ENCODE assay signal across 10 cellular contexts in the genomic region with DNA sequence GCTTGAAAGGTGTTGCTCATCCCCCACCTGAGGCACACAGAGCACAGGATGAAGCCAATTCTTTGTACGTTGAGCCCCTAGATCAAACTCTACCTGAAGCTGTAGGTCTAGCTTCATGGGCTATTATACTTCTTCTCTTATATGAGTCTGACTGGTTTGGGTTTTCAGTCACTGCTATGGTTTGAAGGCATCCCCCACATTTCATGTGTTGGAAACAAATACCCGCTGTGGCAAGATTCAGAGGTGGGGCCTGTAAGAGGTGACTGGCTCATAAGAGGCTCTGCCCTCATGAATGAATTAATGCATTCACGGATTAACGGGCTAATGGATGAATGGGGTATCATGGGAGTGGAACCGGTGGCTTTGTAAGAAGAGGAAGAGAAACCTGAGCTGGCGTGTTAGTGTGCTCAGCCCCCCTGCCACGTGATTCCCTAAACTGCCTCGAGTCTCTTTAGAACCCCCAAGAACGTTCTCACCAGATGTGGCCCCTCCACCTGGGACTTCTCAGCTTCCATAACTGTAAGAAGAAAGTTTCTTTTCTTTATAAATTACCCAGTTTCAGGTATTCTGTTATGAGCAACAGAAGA. TPM values are rescaled to one million over a fixed set of nuclear protein-coding genes. Genes with fewer than 3 reads are reported as not detected.
DNase-seq lines count a peak whose midpoint lies in the region; ATAC-seq and TF ChIP-seq lines count a peak whose summit lies in the region.
"Had no signal": no experiment of that assay in that cellular context is flagged by ENCODE, and none has a peak within 500 bp of the region (broad histone marks: within the 10 kb centered on the region; RNA-seq: fewer than 3 reads in every experiment).

No MANE protein-coding gene starts in this region.

- ATAC-seq in GM21390 (IDR thresholded peaks at IDR 0.05; ENCODE audit: unreplicated experiment) (peak; percentile 58), WTC11 (no peak), HG02623 (IDR thresholded peaks at IDR 0.05; ENCODE audit: unreplicated experiment) (no peak)
- ATAC-seq: right cardiac atrium had no signal

- POLR2A ChIA-PET in WTC11 (lab: Charles Lee) = interaction anchor here (0.8 to 1.0 kb wide), 2 partner anchors 14 to 105 kb away, joined by 3 read pairs; no protein-coding TSS in a partner anchor

- H3K27ac ChIP-seq in HL-60 (replicated peaks) = peak overlapping the region; percentile 74
- H3K27ac ChIP-seq: epithelial cell of prostate had no signal

- DNase-seq in GM12865 (ENCODE audit: low read depth) (peak; percentile 92), HL-60 (ENCODE audit: low read depth in 1 of 2, low spot score in 1 of 2) (no peak), glutamatergic neuron (no peak), WTC11 (ENCODE audit: low spot score) (no peak), dermis blood vessel endothelial cell (no peak)
- no peak for DNase-seq in stimulated activated CD4-positive, alpha-beta T cell treated with anti-CD3 and anti-CD28 coated beads, Interleukin-4, amount 100 ng/mL, for 24 hours
- DNase-seq: right cardiac atrium had no signal

- TF ChIP-seq CTCF in GM12865 (IDR thresholded peaks at IDR 0.05; ENCODE audit: insufficient read depth, low read depth, low read length, missing control alignments) = no peak
- TF ChIP-seq CTCF in HL-60 (IDR thresholded peaks at IDR 0.05; ENCODE audit: insufficient read depth, low read length) = no peak
- no peak for TF ChIP-seq CTCF in glutamatergic neuron (IDR thresholded peaks at IDR 0.05; ENCODE audit: partially characterized antibody, unreplicated experiment)
- no peak for TF ChIP-seq CTCF in WTC11 (IDR thresholded peaks at IDR 0.05)

- H3K4me3 ChIP-seq in GM12865 (ENCODE audit: low read depth, low read length) = peak overlapping the region; percentile 23
- no peak overlapping the region for H3K4me3 ChIP-seq in HL-60 (replicated peaks; ENCODE audit: insufficient read depth, low read length)

- H3K4me1 Mint-ChIP-seq in glutamatergic neuron (ENCODE audit: low read depth, unreplicated experiment) (peaks cover 67% of the 10 kb centered on the region), WTC11 (peaks cover 22% of the 10 kb centered on the region)

- H3K27ac Mint-ChIP-seq in glutamatergic neuron (ENCODE audit: unreplicated experiment) = peak overlapping the region; percentile 97
- H3K27ac Mint-ChIP-seq in WTC11 = no peak overlapping the region

- H3K36me3 Mint-ChIP-seq in glutamatergic neuron (ENCODE audit: unreplicated experiment) = no peaks in the 10 kb centered on the region
- no peaks in the 10 kb centered on the region for H3K36me3 Mint-ChIP-seq in WTC11

- H3K4me3 Mint-ChIP-seq in glutamatergic neuron (ENCODE audit: unreplicated experiment) = peak overlapping the region; percentile 57
- no peak overlapping the region for H3K4me3 Mint-ChIP-seq in WTC11

- peaks cover 8% of the 10 kb centered on the region for H3K27me3 Mint-ChIP-seq in glutamatergic neuron (ENCODE audit: unreplicated experiment)
- no peaks in the 10 kb centered on the region for H3K27me3 Mint-ChIP-seq in WTC11 (ENCODE audit: low read depth)

- CTCF ChIA-PET in WTC11 (lab: Charles Lee) = interaction anchor here (1.2 to 1.5 kb wide), 3 partner anchors 11 to 131 kb away, joined by 3 to 10 read pairs (median 4); no protein-coding TSS in a partner anchor

- H3K27me3 ChIP-seq in HL-60 (ENCODE audit: insufficient read depth, poor library complexity, severe bottlenecking) = no peaks in the 10 kb centered on the region

- peaks cover 31% of the 10 kb centered on the region for H3K9me3 Mint-ChIP-seq in glutamatergic neuron (ENCODE audit: unreplicated experiment)
- H3K9me3 Mint-ChIP-seq in WTC11 = no peaks in the 10 kb centered on the region

TF ChIP-seq in WTC11, 78 proteins besides CTCF, POLR2A, EP300 and RAD21:
- TF ChIP-seq CREB1 (CRISPR knock-in tag; IDR thresholded peaks at IDR 0.05) (no peak), ZNF232 (CRISPR knock-in tag; IDR thresholded peaks at IDR 0.05) (no peak), SOX15 (CRISPR knock-in tag; IDR thresholded peaks at IDR 0.05) (no peak), IRF2 (CRISPR knock-in tag; IDR thresholded peaks at IDR 0.05; ENCODE audit: borderline replicate concordance, low read depth) (no peak), SP1 (CRISPR knock-in tag; conservative IDR thresholded peaks at IDR 0.05) (no peak), NR2C2 (CRISPR knock-in tag; IDR thresholded peaks at IDR 0.05) (no peak), FOXK1 (CRISPR knock-in tag; IDR thresholded peaks at IDR 0.05) (no peak), FOXP1 (CRISPR knock-in tag; IDR thresholded peaks at IDR 0.05; ENCODE audit: borderline replicate concordance) (no peak), HMGA2 (CRISPR knock-in tag; IDR thresholded peaks at IDR 0.05) (no peak), ATF1 (CRISPR knock-in tag; IDR thresholded peaks at IDR 0.05) (no peak), ESRRA (CRISPR knock-in tag; IDR thresholded peaks at IDR 0.05; ENCODE audit: borderline replicate concordance) (no peak), ZNF219 (CRISPR knock-in tag; IDR thresholded peaks at IDR 0.05; ENCODE audit: borderline replicate concordance) (no peak)
- TF ChIP-seq, protein P1, sequence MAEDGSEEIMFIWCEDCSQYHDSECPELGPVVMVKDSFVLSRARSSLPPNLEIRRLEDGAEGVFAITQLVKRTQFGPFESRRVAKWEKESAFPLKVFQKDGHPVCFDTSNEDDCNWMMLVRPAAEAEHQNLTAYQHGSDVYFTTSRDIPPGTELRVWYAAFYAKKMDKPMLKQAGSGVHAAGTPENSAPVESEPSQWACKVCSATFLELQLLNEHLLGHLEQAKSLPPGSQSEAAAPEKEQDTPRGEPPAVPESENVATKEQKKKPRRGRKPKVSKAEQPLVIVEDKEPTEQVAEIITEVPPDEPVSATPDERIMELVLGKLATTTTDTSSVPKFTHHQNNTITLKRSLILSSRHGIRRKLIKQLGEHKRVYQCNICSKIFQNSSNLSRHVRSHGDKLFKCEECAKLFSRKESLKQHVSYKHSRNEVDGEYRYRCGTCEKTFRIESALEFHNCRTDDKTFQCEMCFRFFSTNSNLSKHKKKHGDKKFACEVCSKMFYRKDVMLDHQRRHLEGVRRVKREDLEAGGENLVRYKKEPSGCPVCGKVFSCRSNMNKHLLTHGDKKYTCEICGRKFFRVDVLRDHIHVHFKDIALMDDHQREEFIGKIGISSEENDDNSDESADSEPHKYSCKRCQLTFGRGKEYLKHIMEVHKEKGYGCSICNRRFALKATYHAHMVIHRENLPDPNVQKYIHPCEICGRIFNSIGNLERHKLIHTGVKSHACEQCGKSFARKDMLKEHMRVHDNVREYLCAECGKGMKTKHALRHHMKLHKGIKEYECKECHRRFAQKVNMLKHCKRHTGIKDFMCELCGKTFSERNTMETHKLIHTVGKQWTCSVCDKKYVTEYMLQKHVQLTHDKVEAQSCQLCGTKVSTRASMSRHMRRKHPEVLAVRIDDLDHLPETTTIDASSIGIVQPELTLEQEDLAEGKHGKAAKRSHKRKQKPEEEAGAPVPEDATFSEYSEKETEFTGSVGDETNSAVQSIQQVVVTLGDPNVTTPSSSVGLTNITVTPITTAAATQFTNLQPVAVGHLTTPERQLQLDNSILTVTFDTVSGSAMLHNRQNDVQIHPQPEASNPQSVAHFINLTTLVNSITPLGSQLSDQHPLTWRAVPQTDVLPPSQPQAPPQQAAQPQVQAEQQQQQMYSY (CRISPR knock-in tag; IDR thresholded peaks at IDR 0.05) = no peak
- TF ChIP-seq, protein P2, sequence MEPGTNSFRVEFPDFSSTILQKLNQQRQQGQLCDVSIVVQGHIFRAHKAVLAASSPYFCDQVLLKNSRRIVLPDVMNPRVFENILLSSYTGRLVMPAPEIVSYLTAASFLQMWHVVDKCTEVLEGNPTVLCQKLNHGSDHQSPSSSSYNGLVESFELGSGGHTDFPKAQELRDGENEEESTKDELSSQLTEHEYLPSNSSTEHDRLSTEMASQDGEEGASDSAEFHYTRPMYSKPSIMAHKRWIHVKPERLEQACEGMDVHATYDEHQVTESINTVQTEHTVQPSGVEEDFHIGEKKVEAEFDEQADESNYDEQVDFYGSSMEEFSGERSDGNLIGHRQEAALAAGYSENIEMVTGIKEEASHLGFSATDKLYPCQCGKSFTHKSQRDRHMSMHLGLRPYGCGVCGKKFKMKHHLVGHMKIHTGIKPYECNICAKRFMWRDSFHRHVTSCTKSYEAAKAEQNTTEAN (CRISPR knock-in tag; IDR thresholded peaks at IDR 0.05) = no peak

RNA-seq across cellular contexts. Expression of gene PREX1, which starts 39.2 kb away (rescaled TPM):
- total RNA-seq in glutamatergic neuron (ENCODE audit: unreplicated experiment) (235 TPM), WTC11 (2021) (14.2 to 17.3 TPM (median 15.5 TPM) in 3 replicates), dermis blood vessel endothelial cell (63.1 and 63.9 TPM in 2 replicates)
